8 cellular contexts compared by ENCODE assay signal in the genomic region with DNA sequence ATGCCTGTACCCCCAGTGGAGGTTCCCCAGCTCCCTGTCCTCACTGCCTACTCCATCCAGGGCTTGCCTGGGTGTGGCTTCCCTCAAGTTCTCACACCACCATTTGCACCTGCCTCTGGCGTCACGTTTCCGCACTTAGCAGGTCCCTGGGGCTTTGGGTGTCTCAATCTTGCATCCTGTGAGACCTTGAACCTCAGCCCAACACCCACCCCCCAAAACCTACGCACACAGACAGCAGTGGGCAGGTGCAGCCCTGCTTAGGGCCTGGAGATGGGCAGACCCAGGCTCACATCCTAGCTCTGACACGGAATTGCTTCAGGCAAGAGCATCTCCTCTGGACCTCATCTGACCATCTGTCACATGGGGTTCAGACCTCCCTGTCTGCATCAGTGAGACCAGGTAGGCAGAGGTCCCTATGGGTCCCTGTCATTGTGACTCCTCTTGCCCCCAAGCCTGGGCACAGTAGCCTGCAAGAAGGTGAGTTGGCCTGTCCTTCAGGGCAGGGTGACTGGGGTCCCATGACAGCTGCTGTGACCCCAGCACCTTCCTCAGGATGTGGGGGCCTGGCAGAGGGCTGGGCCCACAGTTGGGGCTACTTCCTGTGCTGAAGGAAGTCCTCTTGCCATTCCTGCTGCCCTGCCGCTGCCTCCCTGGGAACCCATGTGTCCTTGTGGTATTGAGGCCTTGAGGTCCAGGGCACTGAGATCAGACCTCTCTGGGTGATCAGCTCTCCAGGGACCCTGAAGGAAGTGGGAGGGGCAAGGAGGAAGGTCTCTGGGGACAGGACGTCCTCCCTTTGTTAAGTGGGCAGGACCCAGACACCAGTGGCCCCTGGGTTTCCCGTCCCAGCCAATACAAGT. TPM values are rescaled to one million over a fixed set of nuclear protein-coding genes. Genes with fewer than 3 reads are reported as not detected.
DNase-seq lines count a peak whose midpoint lies in the region; ATAC-seq and TF ChIP-seq lines count a peak whose summit lies in the region.

No MANE protein-coding gene starts in this region.

- peak overlapping the region; percentile 91 for H3K27ac Mint-ChIP-seq in activated CD4-positive, alpha-beta T cell treated with anti-CD3 and anti-CD28 coated beads, Interleukin-2, amount 10 ng/mL, durations not matched to agents 24 days and 14 days

- no peaks in the 10 kb centered on the region for H3K27me3 Mint-ChIP-seq in activated CD4-positive, alpha-beta T cell treated with anti-CD3 and anti-CD28 coated beads, Interleukin-2, amount 10 ng/mL, durations not matched to agents 24 days and 14 days

- peak overlapping the region; percentile 84 for H3K4me3 Mint-ChIP-seq in activated CD4-positive, alpha-beta T cell treated with anti-CD3 and anti-CD28 coated beads, Interleukin-2, amount 10 ng/mL, durations not matched to agents 24 days and 14 days

- peaks cover 37% of the 10 kb centered on the region for H3K36me3 Mint-ChIP-seq in activated CD4-positive, alpha-beta T cell treated with anti-CD3 and anti-CD28 coated beads, Interleukin-2, amount 10 ng/mL, durations not matched to agents 24 days and 14 days (ENCODE audit: low read depth)

- intact Hi-C loops in activated CD4-positive, alpha-beta T cell treated with anti-CD3 and anti-CD28 coated beads, Interleukin-2, amount 10 ng/mL, durations not matched to agents 24 days and 14 days (cut with micrococcal nuclease): loop anchor here (2.0 kb wide), 1 partner anchor 65 kb away; no protein-coding TSS in a partner anchor

- DNase-seq in activated CD4-positive, alpha-beta T cell treated with anti-CD3 and anti-CD28 coated beads, Interleukin-2, amount 10 ng/mL, durations not matched to agents 24 days and 14 days: peak; percentile 89
- DNase-seq in stimulated activated CD8-positive, alpha-beta memory T cell treated with anti-CD3 and anti-CD28 coated beads, Interleukin-2, amount 100 ng/mL, for 1 hour (ENCODE audit: low read depth in 2 of 2): peak; percentile 47 to 49
- DNase-seq in NCI-H748 (lab: John Stamatoyannopoulos, UW; ENCODE audit: unreplicated experiment) (no peak), cerebellum (ENCODE audit: low spot score) (no peak)

- peaks cover 38% of the 10 kb centered on the region for H3K4me1 Mint-ChIP-seq in activated CD4-positive, alpha-beta T cell treated with anti-CD3 and anti-CD28 coated beads, Interleukin-2, amount 10 ng/mL, durations not matched to agents 24 days and 14 days

- peak; percentile 56 for TF ChIP-seq POLR2A in GM18505 (IDR thresholded peaks at IDR 0.05; ENCODE audit: borderline replicate concordance, extremely low read depth, insufficient read depth, insufficient read length)

- no peak for ATAC-seq in GM18505 (IDR thresholded peaks at IDR 0.05; ENCODE audit: unreplicated experiment)
- ATAC-seq in HG02981 (IDR thresholded peaks at IDR 0.05; ENCODE audit: unreplicated experiment): peak; percentile 37
- peak; percentile 15 for ATAC-seq in esophagus mucosa
- ATAC-seq in GM18519 (IDR thresholded peaks at IDR 0.05; ENCODE audit: low FRiP score, unreplicated experiment): no peak

- no peaks in the 10 kb centered on the region for H3K9me3 Mint-ChIP-seq in activated CD4-positive, alpha-beta T cell treated with anti-CD3 and anti-CD28 coated beads, Interleukin-2, amount 10 ng/mL, durations not matched to agents 24 days and 14 days

RNA-seq across cellular contexts. Expression of a gene that starts 2.0 kb away (rescaled TPM):
- 118 and 125 TPM in 2 replicates for total RNA-seq in activated CD4-positive, alpha-beta T cell treated with anti-CD3 and anti-CD28 coated beads, Interleukin-2, amount 10 ng/mL, durations not matched to agents 24 days and 14 days
- total RNA-seq in esophagus mucosa (23.1 TPM), cerebellum (10.2 TPM)

RNA-seq across cellular contexts. Expression of a gene that starts 22.9 kb away (rescaled TPM):
- total RNA-seq in activated CD4-positive, alpha-beta T cell treated with anti-CD3 and anti-CD28 coated beads, Interleukin-2, amount 10 ng/mL, durations not matched to agents 24 days and 14 days: 95.7 and 98.2 TPM in 2 replicates
- 50.3 TPM for total RNA-seq in esophagus mucosa
- 21.3 TPM for total RNA-seq in cerebellum

RNA-seq across cellular contexts. Expression of a gene that starts 24.3 kb away (rescaled TPM):
- 52.0 and 55.1 TPM in 2 replicates for total RNA-seq in activated CD4-positive, alpha-beta T cell treated with anti-CD3 and anti-CD28 coated beads, Interleukin-2, amount 10 ng/mL, durations not matched to agents 24 days and 14 days
- 23.8 TPM for total RNA-seq in esophagus mucosa
- 13.8 TPM for total RNA-seq in cerebellum

RNA-seq across cellular contexts. Expression of a gene that starts 25.8 kb away (rescaled TPM):
- total RNA-seq in activated CD4-positive, alpha-beta T cell treated with anti-CD3 and anti-CD28 coated beads, Interleukin-2, amount 10 ng/mL, durations not matched to agents 24 days and 14 days: 89.1 and 90.7 TPM in 2 replicates
- 32.4 TPM for total RNA-seq in esophagus mucosa
- 15.2 TPM for total RNA-seq in cerebellum

RNA-seq across cellular contexts. Expression of a gene that starts 44.3 kb away (rescaled TPM):
- 0.69 and 1.3 TPM in 2 replicates for total RNA-seq in activated CD4-positive, alpha-beta T cell treated with anti-CD3 and anti-CD28 coated beads, Interleukin-2, amount 10 ng/mL, durations not matched to agents 24 days and 14 days
- total RNA-seq in esophagus mucosa (20.2 TPM), cerebellum (0.27 TPM)

Comparison
In these comparisons a context has a peak if more than half of its experiments do, and no peak if none do; other contexts are left out.
1. ATAC-seq: peak in HG02981 (single experiment) and esophagus mucosa (single experiment); none in GM18505 (single experiment) and GM18519 (single experiment).
2. DNase-seq: peak in activated CD4-positive, alpha-beta T cell treated with anti-CD3 and anti-CD28 coated beads, Interleukin-2, amount 10 ng/mL, durations not matched to agents 24 days and 14 days (single experiment) and stimulated activated CD8-positive, alpha-beta memory T cell treated with anti-CD3 and anti-CD28 coated beads, Interleukin-2, amount 100 ng/mL, for 1 hour (2 of 2); none in NCI-H748 (single experiment) and cerebellum (single experiment).